Comparison of ENCODE assay signal across 1 cellular context in the genomic region with DNA sequence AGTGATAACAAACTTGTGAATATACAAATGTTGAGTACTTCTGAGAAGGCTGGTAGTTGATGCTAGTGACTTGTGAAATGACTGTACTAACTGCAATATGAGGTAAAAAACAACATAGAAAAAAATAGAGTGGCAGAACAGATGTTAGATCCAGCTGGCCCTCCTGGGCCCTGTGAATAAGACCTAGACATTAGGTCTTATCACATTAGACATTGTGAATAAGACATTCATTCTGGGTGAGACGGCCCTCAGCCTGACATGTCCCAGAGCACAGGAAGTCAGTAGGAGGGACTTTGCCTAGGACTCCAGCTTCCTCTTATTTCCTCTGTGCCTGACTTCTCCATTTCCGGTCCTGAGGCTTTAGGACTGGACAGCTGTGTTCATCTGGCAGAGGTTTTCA.
TF ChIP-seq lines count a peak whose summit lies in the region.

No MANE protein-coding gene starts in this region.

TF ChIP-seq in K562, 482 proteins besides CTCF, POLR2A, EP300 and RAD21 (continued from another document):
- TF ChIP-seq, protein P1, sequence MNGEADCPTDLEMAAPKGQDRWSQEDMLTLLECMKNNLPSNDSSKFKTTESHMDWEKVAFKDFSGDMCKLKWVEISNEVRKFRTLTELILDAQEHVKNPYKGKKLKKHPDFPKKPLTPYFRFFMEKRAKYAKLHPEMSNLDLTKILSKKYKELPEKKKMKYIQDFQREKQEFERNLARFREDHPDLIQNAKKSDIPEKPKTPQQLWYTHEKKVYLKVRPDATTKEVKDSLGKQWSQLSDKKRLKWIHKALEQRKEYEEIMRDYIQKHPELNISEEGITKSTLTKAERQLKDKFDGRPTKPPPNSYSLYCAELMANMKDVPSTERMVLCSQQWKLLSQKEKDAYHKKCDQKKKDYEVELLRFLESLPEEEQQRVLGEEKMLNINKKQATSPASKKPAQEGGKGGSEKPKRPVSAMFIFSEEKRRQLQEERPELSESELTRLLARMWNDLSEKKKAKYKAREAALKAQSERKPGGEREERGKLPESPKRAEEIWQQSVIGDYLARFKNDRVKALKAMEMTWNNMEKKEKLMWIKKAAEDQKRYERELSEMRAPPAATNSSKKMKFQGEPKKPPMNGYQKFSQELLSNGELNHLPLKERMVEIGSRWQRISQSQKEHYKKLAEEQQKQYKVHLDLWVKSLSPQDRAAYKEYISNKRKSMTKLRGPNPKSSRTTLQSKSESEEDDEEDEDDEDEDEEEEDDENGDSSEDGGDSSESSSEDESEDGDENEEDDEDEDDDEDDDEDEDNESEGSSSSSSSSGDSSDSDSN (IDR thresholded peaks at IDR 0.05; ENCODE audit: borderline replicate concordance in 1 of 2, low read depth in 2 of 2, low read length in 2 of 2): no peak
- TF ChIP-seq SIN3B (IDR thresholded peaks at IDR 0.05; ENCODE audit: low read depth) (no peak), ZNF347 (CRISPR knock-in tag; IDR thresholded peaks at IDR 0.05; ENCODE audit: low read depth) (no peak), ZNF589 (CRISPR knock-in tag; IDR thresholded peaks at IDR 0.05; ENCODE audit: low read depth) (peak; percentile 54; the same call in 1 of the 2 replicates), TARDBP (IDR thresholded peaks at IDR 0.05) (no peak)
- TF ChIP-seq, protein P2, sequence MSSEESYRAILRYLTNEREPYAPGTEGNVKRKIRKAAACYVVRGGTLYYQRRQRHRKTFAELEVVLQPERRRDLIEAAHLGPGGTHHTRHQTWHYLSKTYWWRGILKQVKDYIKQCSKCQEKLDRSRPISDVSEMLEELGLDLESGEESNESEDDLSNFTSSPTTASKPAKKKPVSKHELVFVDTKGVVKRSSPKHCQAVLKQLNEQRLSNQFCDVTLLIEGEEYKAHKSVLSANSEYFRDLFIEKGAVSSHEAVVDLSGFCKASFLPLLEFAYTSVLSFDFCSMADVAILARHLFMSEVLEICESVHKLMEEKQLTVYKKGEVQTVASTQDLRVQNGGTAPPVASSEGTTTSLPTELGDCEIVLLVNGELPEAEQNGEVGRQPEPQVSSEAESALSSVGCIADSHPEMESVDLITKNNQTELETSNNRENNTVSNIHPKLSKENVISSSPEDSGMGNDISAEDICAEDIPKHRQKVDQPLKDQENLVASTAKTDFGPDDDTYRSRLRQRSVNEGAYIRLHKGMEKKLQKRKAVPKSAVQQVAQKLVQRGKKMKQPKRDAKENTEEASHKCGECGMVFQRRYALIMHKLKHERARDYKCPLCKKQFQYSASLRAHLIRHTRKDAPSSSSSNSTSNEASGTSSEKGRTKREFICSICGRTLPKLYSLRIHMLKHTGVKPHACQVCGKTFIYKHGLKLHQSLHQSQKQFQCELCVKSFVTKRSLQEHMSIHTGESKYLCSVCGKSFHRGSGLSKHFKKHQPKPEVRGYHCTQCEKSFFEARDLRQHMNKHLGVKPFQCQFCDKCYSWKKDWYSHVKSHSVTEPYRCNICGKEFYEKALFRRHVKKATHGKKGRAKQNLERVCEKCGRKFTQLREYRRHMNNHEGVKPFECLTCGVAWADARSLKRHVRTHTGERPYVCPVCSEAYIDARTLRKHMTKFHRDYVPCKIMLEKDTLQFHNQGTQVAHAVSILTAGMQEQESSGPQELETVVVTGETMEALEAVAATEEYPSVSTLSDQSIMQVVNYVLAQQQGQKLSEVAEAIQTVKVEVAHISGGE (CRISPR knock-in tag; IDR thresholded peaks at IDR 0.05): peak in 1 of 3 experiments; percentile 55; a peak in 1 of 6 replicates
